Comparison of ENCODE assay signal across 17 cellular contexts in the genomic region with DNA sequence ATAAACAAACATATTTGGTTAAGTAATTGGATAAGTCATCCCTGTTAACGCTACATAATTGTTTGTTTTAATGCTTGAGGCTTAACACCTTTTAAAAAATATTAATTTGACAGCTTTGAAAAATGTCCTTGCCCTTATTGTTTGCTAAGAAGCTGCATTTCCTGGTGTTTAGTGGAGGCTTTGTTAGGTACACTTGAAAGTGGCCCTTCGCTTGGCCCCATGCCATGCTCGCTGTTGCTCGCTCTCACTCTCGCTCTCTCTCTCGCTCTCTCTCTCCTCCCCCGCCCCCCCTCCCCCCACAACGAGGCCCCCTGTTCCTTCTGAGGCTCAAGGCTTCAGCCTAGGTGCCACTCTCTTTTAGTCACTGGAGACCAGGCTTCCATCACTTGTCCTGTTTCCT.
DNase-seq lines count a peak whose midpoint lies in the region; TF ChIP-seq lines count a peak whose summit lies in the region.
"Had no signal": no experiment of that assay in that cellular context is flagged by ENCODE, and none has a peak within 500 bp of the region (broad histone marks: within the 10 kb centered on the region; RNA-seq: fewer than 3 reads in every experiment).

No MANE protein-coding gene starts in this region.

- no peak overlapping the region for H3K18ac ChIP-seq in H9 (ENCODE audit: insufficient read length, low read depth, low read length)

- H3K9me3 ChIP-seq in tibial nerve (no peaks in the 10 kb centered on the region), H9 (ENCODE audit: control insufficient read depth, low read depth, low read length) (no peaks in the 10 kb centered on the region)
- H3K9me3 ChIP-seq: colonic mucosa, sigmoid colon, uterus had no signal

- peaks cover 14 to 17% of the 10 kb centered on the region in 2 experiments for H3K4me1 Mint-ChIP-seq in H9
- H3K4me1 Mint-ChIP-seq: activated CD4-positive, alpha-beta T cell treated with anti-CD3 and anti-CD28 coated beads for 36 hours; CD4-positive, alpha-beta memory T cell had no signal

- WGBS in tibial nerve, 2 donors, result 54 to 55% methylated on average over 8 of the region's 8 CpGs
- WGBS in H9 (ENCODE audit: extremely low coverage, insufficient read length, low lambda C conversion rate), result no CpG with 5 or more reads among the region's 8 CpGs

- TF ChIP-seq POLR2A in tibial nerve (IDR thresholded peaks at IDR 0.05), result no peak

- no peak overlapping the region for H4K91ac ChIP-seq in H9 (ENCODE audit: insufficient read length, low read depth, low read length)

- H2BK120ac ChIP-seq in H9 (ENCODE audit: low read depth, low read length, poor library complexity, severe bottlenecking), result no peak overlapping the region

- H3K79me2 ChIP-seq in H9 (ENCODE audit: insufficient read depth, low read length), result no peaks in the 10 kb centered on the region

- H3K4ac ChIP-seq in H9 (ENCODE audit: low read depth, low read length), result no peak overlapping the region

- no peak overlapping the region for H3K23ac ChIP-seq in H9 (ENCODE audit: insufficient read length, low read depth, low read length)

- no peak overlapping the region for H2BK12ac ChIP-seq in H9 (ENCODE audit: insufficient read length, low read depth, low read length)

- no peak overlapping the region for H3K14ac ChIP-seq in H9 (ENCODE audit: insufficient read depth, low read length)

- no peak overlapping the region for H3K56ac ChIP-seq in H9 (ENCODE audit: insufficient read length, low read depth, low read length)

- H3K9ac ChIP-seq in H9 (ENCODE audit: extremely low read depth, insufficient read length, low read length), result no peak overlapping the region

- no peak overlapping the region for H3K4me2 ChIP-seq in H9 (ENCODE audit: insufficient read depth, insufficient read length, low read length)
- H3K4me2 ChIP-seq: PC-9 had no signal

- no peak overlapping the region for H3T11ph ChIP-seq in H9 (ENCODE audit: low read length)

- TF ChIP-seq EP300 in tibial nerve (IDR thresholded peaks at IDR 0.05), result no peak

- no peak overlapping the region for H2AK5ac ChIP-seq in H9 (ENCODE audit: insufficient read length, low read length)

- no peaks in the 10 kb centered on the region for H4K20me1 ChIP-seq in H9 (ENCODE audit: control insufficient read depth, insufficient read depth, insufficient read length)

- H3K36me3 Mint-ChIP-seq in H9 (ENCODE audit: insufficient read depth in 1 of 3, low read depth in 3 of 3), result no peaks in the 10 kb centered on the region
- H3K36me3 Mint-ChIP-seq: CD4-positive, alpha-beta memory T cell had no signal

- TF ChIP-seq CTCF in tibial nerve (IDR thresholded peaks at IDR 0.05), result no peak
- no peak for TF ChIP-seq CTCF in H9 (conservative IDR thresholded peaks at IDR 0.05)

- H2BK5ac ChIP-seq in H9 (ENCODE audit: insufficient read length, low read length), result no peak overlapping the region

- no peaks in the 10 kb centered on the region for H3K23me2 ChIP-seq in H9 (ENCODE audit: insufficient read length, low read depth, low read length, poor library complexity, severe bottlenecking)

- H3K27ac ChIP-seq in layer of hippocampus (ENCODE audit: low read depth, low read length) (peak overlapping the region; percentile 24), tibial nerve (peak overlapping the region in 2 of 4 donors; percentile 46 to 64), H9 (ENCODE audit: insufficient read length, low read depth, low read length) (no peak overlapping the region)
- H3K27ac ChIP-seq: colonic mucosa, PC-9, uterus had no signal

- no peaks in the 10 kb centered on the region for H3K27me3 Mint-ChIP-seq in H9 (ENCODE audit: low read depth)
- H3K27me3 Mint-ChIP-seq: activated CD4-positive, alpha-beta T cell treated with anti-CD3 and anti-CD28 coated beads for 36 hours had no signal

- H3K4me3 Mint-ChIP-seq in H9, result no peak overlapping the region
- H3K4me3 Mint-ChIP-seq: activated CD4-positive, alpha-beta T cell treated with anti-CD3 and anti-CD28 coated beads for 36 hours; CD4-positive, alpha-beta memory T cell had no signal

- H2BK15ac ChIP-seq in H9 (ENCODE audit: low read depth, low read length), result no peak overlapping the region

- no peak overlapping the region for H2BK20ac ChIP-seq in H9 (ENCODE audit: low read depth, low read length, poor library complexity, severe bottlenecking)

- H3K4me1 ChIP-seq in tibial nerve, result peaks cover 0 to 23% (median 3%) of the 10 kb centered on the region in 4 donors
- H3K4me1 ChIP-seq in H9 (ENCODE audit: insufficient read depth, low read length), result peaks cover 7% of the 10 kb centered on the region; the same call in 1 of the 2 replicates
- H3K4me1 ChIP-seq: colonic mucosa, uterus had no signal

- H3K4me3 ChIP-seq in tibial nerve, result no peak overlapping the region
- H3K4me3 ChIP-seq: colonic mucosa, PC-9, sigmoid colon, uterus had no signal

- no peak overlapping the region for H4K8ac ChIP-seq in H9 (replicated peaks; ENCODE audit: insufficient read length, low read depth, low read length)

- H3K79me1 ChIP-seq in H9 (ENCODE audit: insufficient read depth, low read depth, low read length, poor library complexity, severe bottlenecking), result no peaks in the 10 kb centered on the region

- H2AFZ ChIP-seq in H9 (ENCODE audit: low read length), result no peak overlapping the region
- H2AFZ ChIP-seq: PC-9 had no signal

- no peaks in the 10 kb centered on the region for H3K27me3 ChIP-seq in layer of hippocampus (ENCODE audit: control insufficient read depth, insufficient read depth, low read length)
- no peaks in the 10 kb centered on the region for H3K27me3 ChIP-seq in tibial nerve
- no peaks in the 10 kb centered on the region; the same call in 1 of the 2 replicates for H3K27me3 ChIP-seq in H9 (ENCODE audit: insufficient read depth, low read length)
- H3K27me3 ChIP-seq: colonic mucosa, sigmoid colon, uterus had no signal

- peak; percentile 72 for DNase-seq in COLO668 (lab: John Stamatoyannopoulos, UW; ENCODE audit: unreplicated experiment)
- peak; percentile 60 for DNase-seq in NCI-H1092 treated with DMSO at 0.1 percent for 48 hours (lab: John Stamatoyannopoulos, UW)
- peak; percentile 80 for DNase-seq in NCI-H69 (lab: John Stamatoyannopoulos, UW)
- no peak for DNase-seq in SK-N-DZ (ENCODE audit: low spot score)
- no peak for DNase-seq in central memory CD4-positive, alpha-beta T cell
- DNase-seq in tibial nerve (ENCODE audit: low spot score in 2 of 2), result no peak
- no peak for DNase-seq in H9
- DNase-seq: activated CD4-positive, alpha-beta T cell treated with anti-CD3 and anti-CD28 coated beads for 36 hours; activated effector memory CD4-positive, alpha-beta T cell treated with anti-CD3 and anti-CD28 coated beads, Interleukin-2, amount 50 U/mL, for 16 hours; CD4-positive, alpha-beta memory T cell; colonic mucosa; NCI-H526; PC-9; sigmoid colon; stimulated activated CD4-positive, alpha-beta T cell treated with anti-CD3 and anti-CD28 coated beads, Interleukin-1b, Interleukin-23, amount 100 ng/mL, for 48 hours; uterus had no signal

- no peaks in the 10 kb centered on the region for H3K9me3 Mint-ChIP-seq in H9
- H3K9me3 Mint-ChIP-seq: CD4-positive, alpha-beta memory T cell had no signal

- H3K36me3 ChIP-seq in tibial nerve, result no peaks in the 10 kb centered on the region
- H3K36me3 ChIP-seq: colonic mucosa, sigmoid colon, uterus had no signal

- H3K27ac Mint-ChIP-seq in H9, result no peak overlapping the region; a peak in 1 of 7 replicates
- H3K27ac Mint-ChIP-seq: activated CD4-positive, alpha-beta T cell treated with anti-CD3 and anti-CD28 coated beads for 36 hours; CD4-positive, alpha-beta memory T cell had no signal

- H4K5ac ChIP-seq in H9 (ENCODE audit: insufficient read length, low read depth, low read length), result no peak overlapping the region

Comparison
In these comparisons a context has a peak if more than half of its experiments do, and no peak if none do; other contexts are left out.
1. DNase-seq: peak in COLO668 (single experiment), NCI-H1092 treated with DMSO at 0.1 percent for 48 hours (single experiment) and NCI-H69 (single experiment); none in SK-N-DZ (single experiment), central memory CD4-positive, alpha-beta T cell (single experiment), tibial nerve (0 of 2) and H9 (single experiment).